ENCODE assay signal across 20 cellular contexts in the genomic region with DNA sequence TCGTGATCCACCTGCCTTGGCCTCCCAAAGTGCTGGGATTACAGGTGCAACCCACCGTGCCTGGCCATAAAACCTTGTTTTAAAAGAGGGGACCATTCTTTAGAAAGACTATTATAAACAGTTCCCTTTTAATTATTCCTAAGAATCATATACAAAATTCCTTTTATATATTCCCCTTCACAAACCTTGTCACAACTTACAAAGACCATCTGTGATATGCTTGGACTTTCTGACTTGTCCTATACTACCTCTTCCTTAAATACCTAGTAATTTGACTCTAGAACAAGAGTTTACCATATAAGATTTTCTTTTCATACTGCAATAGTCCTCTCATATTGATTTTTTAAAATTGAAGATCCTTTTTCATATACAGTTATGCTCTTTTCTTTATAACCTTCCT.
DNase-seq lines count a peak whose midpoint lies in the region; ATAC-seq, FAIRE-seq and TF ChIP-seq lines count a peak whose summit lies in the region.
"Had no signal": no experiment of that assay in that cellular context is flagged by ENCODE, and none has a peak within 500 bp of the region (broad histone marks: within the 10 kb centered on the region; RNA-seq: fewer than 3 reads in every experiment).

No MANE protein-coding gene starts in this region.

- no peaks in the 10 kb centered on the region for H3K4me1 ChIP-seq in HepG2 (ENCODE audit: insufficient read depth, low read length)
- no peaks in the 10 kb centered on the region for H3K4me1 ChIP-seq in right lobe of liver
- no peaks in the 10 kb centered on the region for H3K4me1 ChIP-seq in OCI-LY7 (ENCODE audit: insufficient read depth, low read length, poor library complexity, severe bottlenecking)
- no peaks in the 10 kb centered on the region for H3K4me1 ChIP-seq in mesendoderm (ENCODE audit: control insufficient read depth, low read depth, low read length)
- H3K4me1 ChIP-seq in mucosa of descending colon (ENCODE audit: low read depth) = no peaks in the 10 kb centered on the region
- H3K4me1 ChIP-seq: BLaER1 had no signal

- peak; percentile 16 for DNase-seq in DMS 273 (lab: John Stamatoyannopoulos, UW; ENCODE audit: unreplicated experiment)
- DNase-seq in DMS 273 treated with DMSO at 0.1 percent for 48 hours (lab: John Stamatoyannopoulos, UW) = no peak
- no peak for DNase-seq in HepG2 (ENCODE audit: low spot score)
- DNase-seq in right lobe of liver = no peak
- DNase-seq in OCI-LY7 (ENCODE audit: low spot score) = peak; percentile 21
- DNase-seq in mesendoderm = peak; percentile 48
- DNase-seq in mucosa of descending colon = no peak
- no peak for DNase-seq in DMS79 (lab: John Stamatoyannopoulos, UW)
- DNase-seq: CD4-positive, alpha-beta memory T cell; DND-41; EL; GOT3; H7 had no signal

- CTCF ChIA-PET in HepG2 (lab: Yijun Ruan, JAX; ENCODE audit: low intra/inter-chr PET ratio, low total read pairs) (no interaction called here), OCI-LY7 (lab: Charles Lee; ENCODE audit: unreplicated experiment) (no interaction called here)

- no peak overlapping the region for H3K27ac ChIP-seq in HepG2 (ENCODE audit: extremely low read length, insufficient read depth, low read length)
- H3K27ac ChIP-seq in right lobe of liver = no peak overlapping the region
- no peak overlapping the region for H3K27ac ChIP-seq in OCI-LY7 (ENCODE audit: low read depth, low read length, poor library complexity, severe bottlenecking)
- H3K27ac ChIP-seq in mesendoderm (ENCODE audit: low read depth, low read length) = no peak overlapping the region
- H3K27ac ChIP-seq: 22Rv1, BLaER1, KMS-11 had no signal

- no peak for FAIRE-seq in HepG2 (lab: Jason Lieb, UNC)
- FAIRE-seq: G401.6, GM12891, GM19239 had no signal

- in situ Hi-C loops in HepG2 (cut with HindIII; ENCODE audit: extremely low pct_ligation_motif_present, low pct_unique_long_range_greater_than_20kb) = no loop called here

- H2AFZ ChIP-seq in HepG2 (ENCODE audit: low read length) (no peak overlapping the region), OCI-LY7 (ENCODE audit: low read length) (no peak overlapping the region)

- no peaks in the 10 kb centered on the region for H4K20me1 ChIP-seq in HepG2 (ENCODE audit: insufficient read depth, low read length)
- no peaks in the 10 kb centered on the region for H4K20me1 ChIP-seq in OCI-LY7 (ENCODE audit: insufficient read depth, low read length)
- H4K20me1 ChIP-seq: BLaER1 had no signal

- no peak overlapping the region for H3K18ac ChIP-seq in mesendoderm (ENCODE audit: low read length)

- H3K36me3 ChIP-seq in HepG2 (replicated peaks in 1 of 2; ENCODE audit: control insufficient read depth in 1 of 2, insufficient read depth in 2 of 2, low read length in 2 of 2) = no peaks in the 10 kb centered on the region
- no peaks in the 10 kb centered on the region for H3K36me3 ChIP-seq in right lobe of liver
- H3K36me3 ChIP-seq in OCI-LY7 (ENCODE audit: insufficient read depth, low read length) = no peaks in the 10 kb centered on the region
- H3K36me3 ChIP-seq in mesendoderm (ENCODE audit: control insufficient read depth, insufficient read depth, low read length) = no peaks in the 10 kb centered on the region
- H3K36me3 ChIP-seq in mucosa of descending colon (ENCODE audit: low read depth) = no peaks in the 10 kb centered on the region

- no peak overlapping the region for H4K5ac ChIP-seq in mesendoderm (ENCODE audit: low read length)

- TF ChIP-seq EP300 in HepG2 (IDR thresholded peaks at IDR 0.05; ENCODE audit: low read depth in 2 of 2, low read length in 2 of 2) (no peak), HepG2 (CRISPR knock-in tag; IDR thresholded peaks at IDR 0.05; ENCODE audit: borderline replicate concordance) (no peak)

- TF ChIP-seq RAD21 in HepG2 (CRISPR knock-in tag; IDR thresholded peaks at IDR 0.05) = no peak

- H3K27me3 ChIP-seq in HepG2 (ENCODE audit: control insufficient read depth in 1 of 2, insufficient read depth in 2 of 2, low read length in 2 of 2) (no peaks in the 10 kb centered on the region), right lobe of liver (no peaks in the 10 kb centered on the region), mesendoderm (ENCODE audit: insufficient read depth, low read length, poor library complexity) (no peaks in the 10 kb centered on the region)
- H3K27me3 ChIP-seq: BLaER1 had no signal

- no peak overlapping the region for H4K8ac ChIP-seq in mesendoderm (ENCODE audit: low read depth, low read length)

- peaks cover 33% of the 10 kb centered on the region for H3K9me3 ChIP-seq in HepG2 (ENCODE audit: low read length)
- no peaks in the 10 kb centered on the region for H3K9me3 ChIP-seq in right lobe of liver
- peaks cover 36% of the 10 kb centered on the region; the same call in 1 of the 2 replicates for H3K9me3 ChIP-seq in OCI-LY7 (ENCODE audit: low read length)
- peaks cover 4% of the 10 kb centered on the region for H3K9me3 ChIP-seq in mucosa of descending colon

- TF ChIP-seq POLR2A in HepG2 (IDR thresholded peaks at IDR 0.05; ENCODE audit: insufficient read depth in 1 of 2, low read depth in 2 of 2, low read length in 2 of 2) = no peak
- no peak for TF ChIP-seq POLR2A in right lobe of liver (IDR thresholded peaks at IDR 0.05)

- intact Hi-C loops in HepG2 (cut with micrococcal nuclease; ENCODE audit: unreplicated experiment) = no loop called here
- intact Hi-C loops in right lobe of liver (cut with DNase I) = no loop called here
- intact Hi-C loops in OCI-LY7 (cut with micrococcal nuclease; ENCODE audit: unreplicated experiment) = no loop called here
- intact Hi-C loops in mucosa of descending colon (cut with DNase I, micrococcal nuclease) = no loop called here

- no peaks in the 10 kb centered on the region for H3K79me1 ChIP-seq in mesendoderm (ENCODE audit: low read length)

- H3K23ac ChIP-seq in mesendoderm (ENCODE audit: low read length) = no peak overlapping the region

- H3K4me2 ChIP-seq in HepG2 (ENCODE audit: low read depth, low read length) (no peak overlapping the region), OCI-LY7 (ENCODE audit: low read length) (no peak overlapping the region), mesendoderm (ENCODE audit: low read length) (no peak overlapping the region)
- H3K4me2 ChIP-seq: BLaER1, KMS-11 had no signal

- H3K79me2 ChIP-seq in HepG2 (ENCODE audit: insufficient read depth, low read length) (no peaks in the 10 kb centered on the region), OCI-LY7 (ENCODE audit: insufficient read depth, low read depth, low read length) (no peaks in the 10 kb centered on the region), mesendoderm (ENCODE audit: control insufficient read depth, insufficient read depth, low read length) (no peaks in the 10 kb centered on the region)

- no peak for TF ChIP-seq CTCF in HepG2 (CRISPR knock-in tag; IDR thresholded peaks at IDR 0.05)
- TF ChIP-seq CTCF in right lobe of liver (IDR thresholded peaks at IDR 0.05) = no peak
- no peak for TF ChIP-seq CTCF in OCI-LY7 (conservative IDR thresholded peaks at IDR 0.05; ENCODE audit: low read length)
- no peak for TF ChIP-seq CTCF in mucosa of descending colon (IDR thresholded peaks at IDR 0.05)

- no peaks in the 10 kb centered on the region for H3K9me2 ChIP-seq in OCI-LY7 (ENCODE audit: insufficient read depth, low read length)

- POLR2A ChIA-PET in HepG2 (lab: Yijun Ruan, JAX) = no interaction called here
- POLR2A ChIA-PET in OCI-LY7 (lab: Charles Lee) = no interaction called here

- H3K4ac ChIP-seq in mesendoderm (ENCODE audit: low read depth, low read length) = no peak overlapping the region

- ATAC-seq in HepG2 (no peak), right lobe of liver (no peak), mucosa of descending colon (no peak)
- ATAC-seq: HCT116 had no signal

- H2BK15ac ChIP-seq in mesendoderm (replicated peaks; ENCODE audit: low read depth) = no peak overlapping the region

- 0% methylated on average over 2 of the region's 2 CpGs for WGBS in HepG2 (ENCODE audit: low lambda C conversion rate)
- WGBS in right lobe of liver (ENCODE audit: insufficient coverage, low coverage, low lambda C conversion rate, missing lambda C conversion rate) = 85% methylated on average over 2 of the region's 2 CpGs
- WGBS in mesendoderm (ENCODE audit: extremely low coverage, insufficient coverage, low lambda C conversion rate) = no CpG with 5 or more reads among the region's 2 CpGs

- H3K9ac ChIP-seq in HepG2 (ENCODE audit: insufficient read depth, low read depth, low read length) (no peak overlapping the region), mesendoderm (ENCODE audit: low read length) (no peak overlapping the region)
- H3K9ac ChIP-seq: BLaER1, KMS-11 had no signal

- no peak overlapping the region for H2AK5ac ChIP-seq in mesendoderm (ENCODE audit: low read length)

- no peak overlapping the region for H3K56ac ChIP-seq in mesendoderm (ENCODE audit: low read length)

- H3K4me3 ChIP-seq in HepG2 (replicated peaks in 1 of 3; ENCODE audit: insufficient read depth in 1 of 3, low read depth in 2 of 3, low read length in 3 of 3) (no peak overlapping the region), right lobe of liver (no peak overlapping the region), OCI-LY7 (ENCODE audit: low read depth, low read length, poor library complexity, severe bottlenecking) (no peak overlapping the region), mesendoderm (ENCODE audit: low read length) (no peak overlapping the region), mucosa of descending colon (no peak overlapping the region)
- H3K4me3 ChIP-seq: BLaER1 had no signal

- no peak overlapping the region for H2BK5ac ChIP-seq in mesendoderm (ENCODE audit: low read length)

- no TSS peak for BruUV-seq in HepG2 (replicated peaks; lab: Mats Ljungman, UMichigan)
- BruUV-seq in OCI-LY7 (replicated peaks; lab: Mats Ljungman, UMichigan) = no TSS peak

- H2BK120ac ChIP-seq in mesendoderm (ENCODE audit: low read depth, low read length) = no peak overlapping the region

TF ChIP-seq in HepG2, 621 proteins besides CTCF, POLR2A, EP300 and RAD21 (continues in another document):
- TF ChIP-seq THRA (CRISPR knock-in tag; IDR thresholded peaks at IDR 0.05; ENCODE audit: borderline replicate concordance) = no peak

Comparison
In these comparisons a context has a peak if more than half of its experiments do, and no peak if none do; other contexts are left out.
1. DNase-seq: peak in DMS 273 (single experiment), OCI-LY7 (single experiment) and mesendoderm (single experiment); none in DMS 273 treated with DMSO at 0.1 percent for 48 hours (single experiment), HepG2 (single experiment), right lobe of liver (0 of 3), mucosa of descending colon (0 of 3) and DMS79 (single experiment).